ENCODE assay signal across 15 cellular contexts in the genomic region with DNA sequence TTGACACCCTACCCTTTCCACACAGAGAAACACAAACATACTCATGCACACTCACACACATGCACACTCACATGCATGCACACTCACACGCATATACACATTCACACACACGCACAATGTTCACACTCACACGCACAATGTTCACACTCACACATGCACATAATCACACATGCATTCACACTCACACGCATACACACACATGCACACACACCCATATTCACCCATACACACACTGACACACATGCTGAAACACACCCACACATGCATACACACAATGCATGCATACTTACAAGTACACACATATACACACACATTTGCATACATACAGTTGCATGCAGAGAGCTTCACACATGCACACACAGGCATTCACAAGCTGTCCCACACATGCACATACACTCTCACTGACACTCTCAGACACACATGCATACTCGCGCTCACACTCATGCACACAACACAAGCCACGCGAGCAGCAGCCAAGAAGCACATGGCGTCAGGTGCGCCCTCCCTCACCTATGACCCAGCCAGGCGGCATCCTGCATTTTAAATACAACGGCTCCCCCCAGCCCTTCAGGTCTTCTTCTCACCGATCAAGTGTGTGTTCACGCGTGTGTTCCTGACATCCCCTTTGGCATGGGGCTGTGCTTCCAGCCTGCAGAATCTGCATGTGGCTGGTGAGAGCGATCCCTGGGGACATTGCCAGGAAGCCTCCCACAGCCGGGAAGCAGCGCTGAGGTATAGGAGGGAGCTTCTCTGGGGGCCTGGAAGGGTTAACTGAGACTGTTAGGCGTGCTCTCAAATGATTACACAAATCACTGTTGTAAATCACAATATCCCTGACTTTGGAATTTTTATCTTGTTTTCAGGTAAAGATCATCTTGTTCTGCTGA.
"Had no signal": no experiment of that assay in that cellular context is flagged by ENCODE, and none has a peak within 500 bp of the region (broad histone marks: within the 10 kb centered on the region; RNA-seq: fewer than 3 reads in every experiment).

No MANE protein-coding gene starts in this region.

- H3K27ac ChIP-seq: hepatocyte, left ventricle myocardium inferior, neutrophil, transverse colon, VCaP had no signal

- DNase-seq: activated CD8-positive, alpha-beta memory T cell treated with anti-CD3 and anti-CD28 coated beads, Interleukin-2, amount 50 U/mL, for 4 hours; activated CD8-positive, alpha-beta T cell treated with anti-CD3 and anti-CD28 coated beads, Interleukin-2, amount 10 ng/mL, durations not matched to agents 7 days and 5 days; activated effector memory CD4-positive, alpha-beta T cell treated with anti-CD3 and anti-CD28 coated beads, Interleukin-2, amount 50 U/mL, for 16 hours; activated T-cell treated with anti-CD3 and anti-CD28 coated beads, Interleukin-2, amount 50 U/mL, for 48 hours; left ventricle myocardium inferior; mucosa of descending colon; naive thymus-derived CD8-positive, alpha-beta T cell; stimulated activated CD4-positive, alpha-beta T cell treated with anti-CD3 and anti-CD28 coated beads, Interleukin-4, amount 100 ng/mL, for 24 hours; stimulated activated naive CD4-positive, alpha-beta T cell treated with Interleukin-2 at 50 U/mL for 16 hours; substantia nigra; transverse colon had no signal

- H3K4me3 ChIP-seq: hepatocyte, left ventricle myocardium inferior, mucosa of descending colon, transverse colon had no signal

- ATAC-seq: activated CD8-positive, alpha-beta T cell treated with anti-CD3 and anti-CD28 coated beads, Interleukin-2, amount 10 ng/mL, durations not matched to agents 7 days and 5 days; activated naive CD4-positive, alpha-beta T cell treated with anti-CD3 and anti-CD28 coated beads, Interleukin-2, amount 50 U/mL, for 72 hours; mucosa of descending colon; naive thymus-derived CD8-positive, alpha-beta T cell had no signal

- H3K9me3 ChIP-seq: mucosa of descending colon, neutrophil, transverse colon had no signal

- H3K36me3 ChIP-seq: left ventricle myocardium inferior, neutrophil, transverse colon had no signal

- H3K4me2 ChIP-seq: hepatocyte had no signal

- H2AFZ ChIP-seq: hepatocyte had no signal

- H3K27me3 ChIP-seq: hepatocyte had no signal

- H3K79me2 ChIP-seq: hepatocyte had no signal

- H3K4me1 ChIP-seq: left ventricle myocardium inferior, transverse colon had no signal
